21 cellular contexts compared by ENCODE assay signal in the genomic region with DNA sequence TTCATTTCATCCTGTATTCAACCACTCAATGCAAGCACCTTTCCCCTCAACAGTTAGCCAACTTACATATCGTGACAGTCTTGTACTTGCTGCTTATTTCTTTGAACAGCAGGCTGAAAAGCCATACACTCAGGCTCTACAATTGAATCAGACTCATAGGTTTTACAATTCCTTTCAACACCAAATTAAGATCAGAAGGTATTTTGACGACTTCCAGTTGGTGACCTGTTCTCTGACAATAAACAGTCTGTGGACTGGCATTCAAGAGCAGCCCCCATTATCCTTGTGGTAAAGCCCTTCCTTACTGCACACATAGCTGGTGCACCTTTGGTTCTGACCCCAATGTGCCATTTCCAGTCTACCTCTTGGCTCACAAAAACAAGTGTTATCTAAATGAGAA.
"Had no signal": no experiment of that assay in that cellular context is flagged by ENCODE, and none has a peak within 500 bp of the region (broad histone marks: within the 10 kb centered on the region; RNA-seq: fewer than 3 reads in every experiment).

No MANE protein-coding gene starts in this region.

- H3K4me1 Mint-ChIP-seq: immature natural killer cell; naive B cell; naive thymus-derived CD8-positive, alpha-beta T cell had no signal

- H3K4me2 ChIP-seq: hepatocyte had no signal

- H3K27me3 Mint-ChIP-seq: naive B cell had no signal

- H3K36me3 Mint-ChIP-seq: immature natural killer cell; mesothelial cell of epicardium; naive B cell; naive thymus-derived CD8-positive, alpha-beta T cell had no signal

- H2AFZ ChIP-seq: hepatocyte had no signal

- H3K27me3 ChIP-seq: foreskin keratinocyte, gastroesophageal sphincter, heart left ventricle, hepatocyte had no signal

- H3K27ac ChIP-seq: coronary artery, dorsolateral prefrontal cortex, esophagus muscularis mucosa, foreskin keratinocyte, gastroesophageal sphincter, heart left ventricle, hepatocyte, left lung, lower lobe of right lung had no signal

- H3K9me3 Mint-ChIP-seq: mesothelial cell of epicardium, naive B cell had no signal

- H3K79me2 ChIP-seq: hepatocyte had no signal

- H3K4me1 ChIP-seq: foreskin keratinocyte, left lung, lower lobe of right lung had no signal

- H3K36me3 ChIP-seq: esophagus muscularis mucosa, gastroesophageal sphincter, heart left ventricle, left lung, lower lobe of right lung had no signal

- H3K4me3 Mint-ChIP-seq: immature natural killer cell; mesothelial cell of epicardium; naive B cell; naive thymus-derived CD8-positive, alpha-beta T cell had no signal

- H3K9me3 ChIP-seq: esophagus muscularis mucosa, gastroesophageal sphincter, heart left ventricle, left lung, lower lobe of right lung, mucosa of descending colon had no signal

- H3K27ac Mint-ChIP-seq: immature natural killer cell; mesothelial cell of epicardium; naive B cell; naive thymus-derived CD8-positive, alpha-beta T cell had no signal

- DNase-seq: dermis blood vessel endothelial cell; dorsolateral prefrontal cortex; effector CD4-positive, alpha-beta T cell; effector memory CD4-positive, alpha-beta T cell; foreskin keratinocyte; heart left ventricle; hypothalamus; immature natural killer cell; left cardiac atrium; left lung; left ventricle myocardium superior; lower lobe of right lung; mesenchymal stem cell; mucosa of descending colon; naive B cell; naive thymus-derived CD8-positive, alpha-beta T cell had no signal

- ATAC-seq: foreskin keratinocyte; gastroesophageal sphincter; heart left ventricle; left cardiac atrium; left lung; left ventricle myocardium superior; lower lobe of right lung; mucosa of descending colon; naive thymus-derived CD8-positive, alpha-beta T cell had no signal

- H3K4me3 ChIP-seq: coronary artery, dorsolateral prefrontal cortex, esophagus muscularis mucosa, gastroesophageal sphincter, heart left ventricle, hepatocyte, left lung, lower lobe of right lung, mucosa of descending colon had no signal
